9 cellular contexts compared by ENCODE assay signal in the genomic region with DNA sequence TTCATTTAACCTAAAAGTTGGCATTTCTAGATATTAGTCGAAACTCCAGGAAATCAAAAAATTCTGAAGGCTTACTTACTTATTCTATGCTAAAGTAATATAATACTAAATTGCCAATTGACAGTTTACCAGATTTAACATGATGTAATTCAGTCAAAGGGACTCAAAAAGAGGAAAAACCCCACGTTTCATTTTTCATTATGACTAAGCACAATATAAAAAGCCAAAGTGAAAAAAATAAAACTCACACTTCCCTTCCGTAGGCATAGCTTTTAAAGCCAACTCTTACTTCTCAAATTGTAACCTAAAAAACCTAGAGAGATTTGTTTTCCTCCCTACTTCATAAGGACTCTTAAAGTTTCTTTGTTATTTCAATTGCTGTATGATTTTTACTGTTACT.
DNase-seq lines count a peak whose midpoint lies in the region; ATAC-seq, FAIRE-seq and TF ChIP-seq lines count a peak whose summit lies in the region.
"Had no signal": no experiment of that assay in that cellular context is flagged by ENCODE, and none has a peak within 500 bp of the region (broad histone marks: within the 10 kb centered on the region; RNA-seq: fewer than 3 reads in every experiment).

No MANE protein-coding gene starts in this region.

- H3K4me1 Mint-ChIP-seq in Calu3 (ENCODE audit: low read depth, unreplicated experiment): no peaks in the 10 kb centered on the region

- TF ChIP-seq CTCF in MM.1S (IDR thresholded peaks at IDR 0.05; ENCODE audit: low read length): no peak
- no peak for TF ChIP-seq CTCF in kidney (IDR thresholded peaks at IDR 0.05; ENCODE audit: borderline replicate concordance, extremely low read depth, insufficient read depth)
- no peak for TF ChIP-seq CTCF in left ventricle myocardium inferior (IDR thresholded peaks at IDR 0.05; ENCODE audit: borderline replicate concordance)
- no peak for TF ChIP-seq CTCF in Calu3 (IDR thresholded peaks at IDR 0.05; ENCODE audit: unreplicated experiment)

- H3K4me1 ChIP-seq in MM.1S (ENCODE audit: low read length): peaks cover 14% of the 10 kb centered on the region; the same call in 1 of the 2 replicates
- H3K4me1 ChIP-seq in kidney (ENCODE audit: control insufficient read depth in 1 of 2, insufficient read depth in 1 of 2, low read depth in 1 of 2, low read length in 2 of 2): no peaks in the 10 kb centered on the region
- no peaks in the 10 kb centered on the region for H3K4me1 ChIP-seq in left ventricle myocardium inferior

- peak overlapping the region; percentile 51 for H3K4me2 ChIP-seq in MM.1S (ENCODE audit: low read depth, low read length)

- H3K27me3 Mint-ChIP-seq in Calu3 (ENCODE audit: unreplicated experiment): no peaks in the 10 kb centered on the region

- no peaks in the 10 kb centered on the region for H3K9me3 ChIP-seq in MM.1S (replicated peaks; ENCODE audit: insufficient read depth, low read length)
- H3K9me3 ChIP-seq in kidney (ENCODE audit: control insufficient read depth in 1 of 2, low read length in 2 of 2): no peaks in the 10 kb centered on the region
- H3K9me3 ChIP-seq in left ventricle myocardium inferior (replicated peaks): no peaks in the 10 kb centered on the region

- ATAC-seq in GM21723 (IDR thresholded peaks at IDR 0.05; ENCODE audit: unreplicated experiment) (peak; percentile 86), left cardiac atrium (no peak)

- no peak overlapping the region for H3K4me3 Mint-ChIP-seq in Calu3 (ENCODE audit: low read depth, unreplicated experiment)

- peak overlapping the region; percentile 51; the same call in 1 of the 2 replicates for H3K27ac ChIP-seq in MM.1S (ENCODE audit: low read length)
- H3K27ac ChIP-seq in kidney (ENCODE audit: low read depth in 2 of 2, low read length in 2 of 2): no peak overlapping the region
- H3K27ac ChIP-seq in left ventricle myocardium inferior (replicated peaks): no peak overlapping the region

- no peaks in the 10 kb centered on the region for H4K20me1 ChIP-seq in MM.1S (ENCODE audit: insufficient read depth, low read length)

- H3K36me3 ChIP-seq in MM.1S (replicated peaks; ENCODE audit: insufficient read depth, low read length): no peaks in the 10 kb centered on the region
- peaks cover 0 to 6% of the 10 kb centered on the region in 2 donors for H3K36me3 ChIP-seq in kidney (ENCODE audit: control insufficient read depth in 1 of 2, insufficient read depth in 2 of 2, low read length in 2 of 2)
- peaks cover 59% of the 10 kb centered on the region for H3K36me3 ChIP-seq in left ventricle myocardium inferior

- H3K9ac ChIP-seq in MM.1S (ENCODE audit: low read length): peak overlapping the region; percentile 29; the same call in 1 of the 2 replicates
- H3K9ac ChIP-seq in kidney (ENCODE audit: low read length in 2 of 2): no peak overlapping the region

- BruUV-seq in Calu3 (replicated peaks; lab: Mats Ljungman, UMichigan): no TSS peak

- H3K4me3 ChIP-seq in MM.1S (ENCODE audit: low read length) (no peak overlapping the region), kidney (ENCODE audit: low read length in 2 of 2) (no peak overlapping the region), left ventricle myocardium inferior (no peak overlapping the region)

- DNase-seq in GM18507 (ENCODE audit: extremely low spot score, insufficient read length, low read depth) (peak; percentile 15), MM.1S (peak; percentile 55), kidney (no peak), left ventricle myocardium inferior (no peak), NCI-H345 treated with DMSO at 0.1 percent for 48 hours (lab: John Stamatoyannopoulos, UW; ENCODE audit: unreplicated experiment) (no peak), Calu3 (no peak), left cardiac atrium (no peak)
- DNase-seq: GOT3 had no signal

- H3F3A ChIP-seq in MM.1S (ENCODE audit: insufficient read depth, low read length): 0 out of 2 replicates have a peak, but pooled peaks cover 5% of the 10 kb centered on the region

- CTCF ChIA-PET in Calu3 (lab: Charles Lee): no interaction called here

- intact Hi-C loops in kidney (cut with DNase I): no loop called here
- intact Hi-C loops in left ventricle myocardium inferior (cut with micrococcal nuclease): no loop called here
- intact Hi-C loops in Calu3 (cut with micrococcal nuclease; ENCODE audit: unreplicated experiment): no loop called here
- intact Hi-C loops in left cardiac atrium (cut with DNase I): no loop called here

- H3K27me3 ChIP-seq in MM.1S (replicated peaks; ENCODE audit: insufficient read depth, low read length): no peaks in the 10 kb centered on the region
- no peaks in the 10 kb centered on the region for H3K27me3 ChIP-seq in left ventricle myocardium inferior (ENCODE audit: low read depth)

- no peaks in the 10 kb centered on the region for H3K9me2 ChIP-seq in MM.1S (replicated peaks; ENCODE audit: insufficient read depth, low read length)

- no peaks in the 10 kb centered on the region for H3K79me2 ChIP-seq in MM.1S (ENCODE audit: low read length)

- no peaks in the 10 kb centered on the region for H3K9me3 Mint-ChIP-seq in Calu3 (ENCODE audit: low read depth, unreplicated experiment)

- H3K36me3 Mint-ChIP-seq in Calu3 (ENCODE audit: insufficient read depth, unreplicated experiment): peaks cover 14% of the 10 kb centered on the region

- H2AFZ ChIP-seq in MM.1S (ENCODE audit: low read length): no peak overlapping the region

- FAIRE-seq in GM18507 (lab: Jason Lieb, UNC) (peak; percentile 89), kidney (lab: Jason Lieb, UNC) (peak; percentile 70)

- no peak overlapping the region for H3K27ac Mint-ChIP-seq in Calu3 (ENCODE audit: unreplicated experiment)

Comparison
In these comparisons a context has a peak if more than half of its experiments do, and no peak if none do; other contexts are left out.
1. DNase-seq: peak in GM18507 (single experiment) and MM.1S (single experiment); none in kidney (single experiment), left ventricle myocardium inferior (single experiment), NCI-H345 treated with DMSO at 0.1 percent for 48 hours (single experiment), Calu3 (single experiment) and left cardiac atrium (single experiment).